ENCODE assay signal across 8 cellular contexts in genomic region chr6:145963216-145964068, GRCh38.
DNase-seq lines count a peak whose midpoint lies in the region; ATAC-seq lines count a peak whose summit lies in the region.

No MANE protein-coding gene starts in this region.

- peak; percentile 21 for ATAC-seq in HG02870 (IDR thresholded peaks at IDR 0.05; ENCODE audit: unreplicated experiment)

- DNase-seq in NCI-H1417 (lab: John Stamatoyannopoulos, UW) = peak in 2 of 3 experiments; percentile 14 to 92
- DNase-seq in NCI-H1417 treated with DMSO at 0.1 percent for 48 hours (lab: John Stamatoyannopoulos, UW) = no peak
- DNase-seq in NCI-H2171 (lab: John Stamatoyannopoulos, UW) = peak; percentile 39
- peak; percentile 7 to 23 (median 13) for DNase-seq in activated CD8-positive, alpha-beta memory T cell treated with anti-CD3 and anti-CD28 coated beads for 48 hours (ENCODE audit: low read depth in 2 of 3, low spot score in 2 of 3)
- no peak for DNase-seq in epithelial cell of prostate (ENCODE audit: low read depth, low spot score)
- DNase-seq in stimulated activated CD8-positive, alpha-beta memory T cell treated with anti-CD3 and anti-CD28 coated beads, Interleukin-7, amount 100 ng/mL, for 4 hours (ENCODE audit: low read depth in 2 of 2) = peak; percentile 11 to 27

- peak overlapping the region; percentile 80 for H3K4me3 ChIP-seq in muscle layer of colon (ENCODE audit: low read depth in 1 of 2, low read length in 2 of 2)

- peaks cover 26% of the 10 kb centered on the region for H3K4me1 ChIP-seq in muscle layer of colon (ENCODE audit: insufficient read depth, low read length)

- H3K27ac ChIP-seq in epithelial cell of prostate (peak overlapping the region; percentile 63), muscle layer of colon (ENCODE audit: low read depth, low read length) (peak overlapping the region; percentile 98)

- H3K9ac ChIP-seq in muscle layer of colon (ENCODE audit: low read length) = peak overlapping the region; percentile 75

- no peaks in the 10 kb centered on the region for H3K27me3 ChIP-seq in muscle layer of colon (ENCODE audit: control insufficient read depth in 1 of 2, insufficient read depth in 2 of 2, low read length in 2 of 2)

- H3K9me3 ChIP-seq in muscle layer of colon (ENCODE audit: low read length) = no peaks in the 10 kb centered on the region

- H3K36me3 ChIP-seq in muscle layer of colon (ENCODE audit: insufficient read depth, low read length) = no peaks in the 10 kb centered on the region

Comparison
In these comparisons a context has a peak if more than half of its experiments do, and no peak if none do; other contexts are left out.
1. DNase-seq: peak in NCI-H1417 (2 of 3), NCI-H2171 (single experiment), activated CD8-positive, alpha-beta memory T cell treated with anti-CD3 and anti-CD28 coated beads for 48 hours (3 of 3) and stimulated activated CD8-positive, alpha-beta memory T cell treated with anti-CD3 and anti-CD28 coated beads, Interleukin-7, amount 100 ng/mL, for 4 hours (2 of 2); none in NCI-H1417 treated with DMSO at 0.1 percent for 48 hours (single experiment) and epithelial cell of prostate (single experiment).